Comparison of ENCODE assay signal across 16 cellular contexts in the genomic region with DNA sequence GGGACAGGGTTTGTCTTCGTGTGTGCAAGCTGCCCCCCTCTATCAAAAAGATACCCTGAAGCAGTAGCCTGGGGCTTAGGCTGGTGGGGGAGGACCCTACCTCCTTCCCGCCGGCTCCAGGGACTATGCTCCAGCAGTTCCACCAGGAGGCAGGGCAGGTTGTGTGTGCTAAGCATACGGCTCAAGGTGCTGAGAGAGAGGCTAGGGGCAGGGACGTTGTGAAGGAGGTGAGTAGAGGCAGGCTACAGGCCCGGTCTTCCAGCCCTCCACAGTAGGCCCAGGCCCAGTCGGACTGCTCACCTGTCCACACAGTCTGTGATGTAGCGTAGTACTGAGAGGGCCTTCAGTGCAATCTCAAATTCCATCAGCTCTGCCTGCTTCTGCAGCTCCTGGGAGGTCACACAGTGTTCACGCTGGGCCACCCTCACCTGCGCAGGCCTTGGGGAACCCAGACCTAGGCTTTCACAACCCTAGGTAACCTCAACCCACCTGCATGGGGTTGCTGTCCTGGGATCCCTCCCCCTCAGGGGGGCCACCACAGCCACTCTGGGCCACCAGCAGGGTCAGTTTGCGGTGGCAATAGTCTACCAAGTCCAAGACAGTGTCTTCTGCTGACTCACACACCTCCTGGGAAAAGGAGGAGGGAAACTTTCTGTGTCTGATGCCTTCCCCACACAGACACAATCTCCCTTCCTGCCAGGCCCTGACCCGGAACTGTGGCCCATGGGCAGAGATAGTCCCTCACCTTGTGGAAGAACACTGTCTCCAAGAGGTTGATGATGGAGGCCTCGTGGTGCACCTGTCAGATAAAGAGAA. TPM values are rescaled to one million over a fixed set of nuclear protein-coding genes. Genes with fewer than 3 reads are reported as not detected.
DNase-seq lines count a peak whose midpoint lies in the region; ATAC-seq and TF ChIP-seq lines count a peak whose summit lies in the region.
"Had no signal": no experiment of that assay in that cellular context is flagged by ENCODE, and none has a peak within 500 bp of the region (broad histone marks: within the 10 kb centered on the region; RNA-seq: fewer than 3 reads in every experiment).

No MANE protein-coding gene starts in this region.

- H3K27me3 Mint-ChIP-seq in activated T-cell treated with anti-CD3 and anti-CD28 coated beads, Interleukin-2, amount 50 U/mL, for 24 hours: no peaks in the 10 kb centered on the region
- peaks cover 78% of the 10 kb centered on the region for H3K27me3 Mint-ChIP-seq in endodermal cell (ENCODE audit: insufficient read depth)
- peaks cover 66% of the 10 kb centered on the region for H3K27me3 Mint-ChIP-seq in progenitor cell of endocrine pancreas

- no peaks in the 10 kb centered on the region for H3K9me3 ChIP-seq in Loucy (ENCODE audit: insufficient read depth, low read depth, low read length)
- H3K9me3 ChIP-seq in endodermal cell (ENCODE audit: control insufficient read depth, low read length): no peaks in the 10 kb centered on the region
- H3K9me3 ChIP-seq: MG63 had no signal

- no peak for ATAC-seq in HG03196 (IDR thresholded peaks at IDR 0.05; ENCODE audit: unreplicated experiment)

- H3K4me1 ChIP-seq in Loucy (ENCODE audit: insufficient read depth, low read length, poor library complexity, severe bottlenecking) (peaks cover 42% of the 10 kb centered on the region), endodermal cell (ENCODE audit: control insufficient read depth, insufficient read depth, low read length) (peaks cover under 1% of the 10 kb centered on the region)

- no peak overlapping the region for H3K27ac ChIP-seq in endodermal cell (ENCODE audit: low read depth, low read length)

- H3K36me3 ChIP-seq in Loucy (ENCODE audit: insufficient read depth, low read length): peaks cover 2% of the 10 kb centered on the region; the same call in 1 of the 2 replicates
- H3K36me3 ChIP-seq in endodermal cell (ENCODE audit: control insufficient read depth, insufficient read depth, low read length): peaks cover 8% of the 10 kb centered on the region
- H3K36me3 ChIP-seq: MG63 had no signal

- H3K27ac Mint-ChIP-seq in activated T-cell treated with anti-CD3 and anti-CD28 coated beads, Interleukin-2, amount 50 U/mL, for 24 hours: peak overlapping the region; percentile 26
- no peak overlapping the region for H3K27ac Mint-ChIP-seq in endodermal cell
- no peak overlapping the region for H3K27ac Mint-ChIP-seq in progenitor cell of endocrine pancreas

- H3K9ac ChIP-seq in Loucy (ENCODE audit: low read depth, low read length, poor library complexity, severe bottlenecking) (peak overlapping the region; percentile 98), endodermal cell (ENCODE audit: extremely low read depth, low read length, poor library complexity, severe bottlenecking) (no peak overlapping the region)

- H3K4me3 Mint-ChIP-seq in activated T-cell treated with anti-CD3 and anti-CD28 coated beads, Interleukin-2, amount 50 U/mL, for 24 hours: no peak overlapping the region
- no peak overlapping the region for H3K4me3 Mint-ChIP-seq in endodermal cell
- no peak overlapping the region for H3K4me3 Mint-ChIP-seq in progenitor cell of endocrine pancreas (ENCODE audit: low read depth)

- peaks cover 38% of the 10 kb centered on the region for H3K36me3 Mint-ChIP-seq in activated T-cell treated with anti-CD3 and anti-CD28 coated beads, Interleukin-2, amount 50 U/mL, for 24 hours (ENCODE audit: low read depth)
- H3K36me3 Mint-ChIP-seq in endodermal cell (ENCODE audit: low read depth): peaks cover 3% of the 10 kb centered on the region
- H3K36me3 Mint-ChIP-seq in progenitor cell of endocrine pancreas (ENCODE audit: insufficient read depth): no peaks in the 10 kb centered on the region

- TF ChIP-seq CTCF in Loucy (conservative IDR thresholded peaks at IDR 0.05; ENCODE audit: low read length): peak; percentile 32; the same call in 1 of the 2 replicates
- TF ChIP-seq CTCF in endodermal cell (conservative IDR thresholded peaks at IDR 0.05): peak; percentile 68
- TF ChIP-seq CTCF in progenitor cell of endocrine pancreas (IDR thresholded peaks at IDR 0.05; ENCODE audit: unreplicated experiment): peak; percentile 16
- TF ChIP-seq CTCF in GM10266 (IDR thresholded peaks at IDR 0.05; ENCODE audit: control insufficient read depth, insufficient read depth, low read depth, missing control alignments): no peak

- H2AFZ ChIP-seq in Loucy (ENCODE audit: low read length): no peak overlapping the region

- peak overlapping the region; percentile 91 for H3K4me2 ChIP-seq in Loucy (ENCODE audit: low read depth, low read length, poor library complexity, severe bottlenecking)

- no peaks in the 10 kb centered on the region for H4K20me1 ChIP-seq in Loucy (ENCODE audit: insufficient read depth, low read length, poor library complexity, severe bottlenecking)

- no peaks in the 10 kb centered on the region for H3K27me3 ChIP-seq in Loucy (ENCODE audit: insufficient read depth, low read length, poor library complexity, severe bottlenecking)
- peaks cover 69% of the 10 kb centered on the region for H3K27me3 ChIP-seq in endodermal cell (ENCODE audit: control insufficient read depth, insufficient read depth, low read length, poor library complexity, severe bottlenecking)
- H3K27me3 ChIP-seq: MG63 had no signal

- no peaks in the 10 kb centered on the region for H3K9me2 ChIP-seq in Loucy (replicated peaks; ENCODE audit: low read depth, low read length)

- 75 to 82% methylated on average over 10 to 13 of the region's 13 CpGs for WGBS in endodermal cell (ENCODE audit: insufficient coverage in 1 of 2, insufficient read length in 1 of 2), 2 experiments

- H3F3A ChIP-seq in Loucy (ENCODE audit: low read depth): peaks cover 6% of the 10 kb centered on the region; the same call in 1 of the 2 replicates

- H3K9me3 Mint-ChIP-seq in activated T-cell treated with anti-CD3 and anti-CD28 coated beads, Interleukin-2, amount 50 U/mL, for 24 hours: no peaks in the 10 kb centered on the region
- H3K9me3 Mint-ChIP-seq in endodermal cell (no peaks in the 10 kb centered on the region), progenitor cell of endocrine pancreas (ENCODE audit: low read depth) (no peaks in the 10 kb centered on the region)

- peaks cover 47% of the 10 kb centered on the region for H3K4me1 Mint-ChIP-seq in activated T-cell treated with anti-CD3 and anti-CD28 coated beads, Interleukin-2, amount 50 U/mL, for 24 hours (ENCODE audit: low read depth)
- H3K4me1 Mint-ChIP-seq in endodermal cell (no peaks in the 10 kb centered on the region), progenitor cell of endocrine pancreas (ENCODE audit: low read depth) (peaks cover 10% of the 10 kb centered on the region)

- DNase-seq in activated T-cell treated with anti-CD3 and anti-CD28 coated beads, Interleukin-2, amount 50 U/mL, for 24 hours: no peak
- no peak for DNase-seq in activated T-cell treated with anti-CD3 and anti-CD28 coated beads, Interleukin-2, amount 50 U/mL, for 48 hours
- DNase-seq in endodermal cell (peak; percentile 80), progenitor cell of endocrine pancreas (ENCODE audit: low spot score, unreplicated experiment) (no peak), D341Med (ENCODE audit: low spot score) (no peak), GM10266 (ENCODE audit: extremely low spot score) (no peak)
- DNase-seq: DMS153; glutamatergic neuron; MG63; NCI-H1930; nucleus accumbens; SHP77 treated with DMSO at 0.1 percent for 48 hours; stimulated activated CD4-positive, alpha-beta T cell treated with anti-CD3 and anti-CD28 coated beads, Interleukin-2, amount 100 ng/mL, for 48 hours; substantia nigra had no signal

- peaks cover 48% of the 10 kb centered on the region for H3K79me2 ChIP-seq in Loucy (ENCODE audit: insufficient read depth, low read length)

- H3K4me3 ChIP-seq in Loucy (ENCODE audit: low read length, poor library complexity, severe bottlenecking) (peak overlapping the region; percentile 97), endodermal cell (ENCODE audit: low read length) (no peak overlapping the region)
- H3K4me3 ChIP-seq: MG63 had no signal

RNA-seq across cellular contexts. Expression of a gene that starts 2.4 kb away (rescaled TPM):
- total RNA-seq in endodermal cell: 10 to 100 TPM in 1 of 2 donors, 1 to 10 TPM in 1; 9.4 to 17.2 TPM
- 15.8 TPM for polyA plus RNA-seq in endodermal cell (2013, experiment 1 of 2)
- 15.9 TPM for polyA plus RNA-seq in endodermal cell (2013, experiment 2 of 2)
- total RNA-seq in progenitor cell of endocrine pancreas: 11.7 and 13.9 TPM in 2 replicates

RNA-seq across cellular contexts. Expression of a gene that starts 2.5 kb away (rescaled TPM):
- total RNA-seq in endodermal cell (1 to 10 TPM in 1 of 2 donors, under 1 TPM in 1; 0.22 to 1.4 TPM), progenitor cell of endocrine pancreas (0.86 and 2.2 TPM in 2 replicates)
- 4.4 TPM for polyA plus RNA-seq in endodermal cell (2013, experiment 1 of 2)
- polyA plus RNA-seq in endodermal cell (2013, experiment 2 of 2): 2.6 TPM

RNA-seq across cellular contexts. Expression of a gene that starts 7.5 kb away (rescaled TPM):
- total RNA-seq in endodermal cell: 10 to 100 TPM; 21.8 TPM
- 34.3 TPM for polyA plus RNA-seq in endodermal cell (2013, experiment 1 of 2)
- 30.3 TPM for polyA plus RNA-seq in endodermal cell (2013, experiment 2 of 2)
- total RNA-seq in progenitor cell of endocrine pancreas: 25.7 and 31.6 TPM in 2 replicates

RNA-seq across cellular contexts. Expression of a gene that starts 7.6 kb away (rescaled TPM):
- total RNA-seq in endodermal cell (10 to 100 TPM in 1 of 2 donors, 1 to 10 TPM in 1; 8.5 to 14.6 TPM), progenitor cell of endocrine pancreas (18.7 and 19.2 TPM in 2 replicates)
- polyA plus RNA-seq in endodermal cell (2013, experiment 1 of 2): 14.7 TPM
- polyA plus RNA-seq in endodermal cell (2013, experiment 2 of 2): 11.5 TPM

RNA-seq across cellular contexts. Expression of a gene that starts 15.0 kb away (rescaled TPM):
- total RNA-seq in endodermal cell (10 to 100 TPM; 23.5 to 28.1 TPM), progenitor cell of endocrine pancreas (33.1 and 34.9 TPM in 2 replicates)
- 30.2 TPM for polyA plus RNA-seq in endodermal cell (2013, experiment 1 of 2)
- polyA plus RNA-seq in endodermal cell (2013, experiment 2 of 2): 26.2 TPM
